Comparison of ENCODE assay signal across 8 cellular contexts in the genomic region with DNA sequence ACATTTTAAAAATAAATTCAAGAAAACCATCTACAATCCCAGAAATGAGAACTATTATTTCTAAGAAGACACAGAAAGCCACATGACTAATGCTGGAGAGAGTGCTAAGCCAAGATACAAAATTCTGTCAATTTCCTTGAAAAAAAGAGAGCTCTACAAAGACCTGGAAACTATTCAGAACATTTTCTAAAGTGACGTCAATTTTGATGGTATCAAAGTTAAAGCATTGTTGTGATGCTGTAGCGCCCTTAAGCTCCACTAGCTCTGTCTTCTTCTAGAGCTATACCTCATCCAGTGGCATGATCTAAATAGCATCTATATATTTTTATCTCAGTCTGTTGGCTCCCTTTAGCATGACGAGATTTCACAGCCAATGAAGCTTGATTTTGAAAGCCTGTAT.
"Had no signal": no experiment of that assay in that cellular context is flagged by ENCODE, and none has a peak within 500 bp of the region (broad histone marks: within the 10 kb centered on the region; RNA-seq: fewer than 3 reads in every experiment).

No MANE protein-coding gene starts in this region.

- H3K36me3 Mint-ChIP-seq: IgD-negative memory B cell had no signal

- H3K9me3 Mint-ChIP-seq: IgD-negative memory B cell had no signal

- H3K27ac ChIP-seq: HL-60, KMS-11 had no signal

- DNase-seq: IMR-90, KBM-7, KG1 had no signal

- H3K4me3 Mint-ChIP-seq: IgD-negative memory B cell had no signal

- H3K4me3 ChIP-seq: K562 had no signal

- FAIRE-seq: HTR-8/SVneo, K562 had no signal

- H3K27ac Mint-ChIP-seq: IgD-negative memory B cell had no signal

- H3K4me1 Mint-ChIP-seq: IgD-negative memory B cell had no signal

- H3K9ac ChIP-seq: KMS-11 had no signal

- H3K4me2 ChIP-seq: KMS-11 had no signal

- ATAC-seq: K562 had no signal

- H3K27me3 Mint-ChIP-seq: IgD-negative memory B cell had no signal
